In the genomic region with DNA sequence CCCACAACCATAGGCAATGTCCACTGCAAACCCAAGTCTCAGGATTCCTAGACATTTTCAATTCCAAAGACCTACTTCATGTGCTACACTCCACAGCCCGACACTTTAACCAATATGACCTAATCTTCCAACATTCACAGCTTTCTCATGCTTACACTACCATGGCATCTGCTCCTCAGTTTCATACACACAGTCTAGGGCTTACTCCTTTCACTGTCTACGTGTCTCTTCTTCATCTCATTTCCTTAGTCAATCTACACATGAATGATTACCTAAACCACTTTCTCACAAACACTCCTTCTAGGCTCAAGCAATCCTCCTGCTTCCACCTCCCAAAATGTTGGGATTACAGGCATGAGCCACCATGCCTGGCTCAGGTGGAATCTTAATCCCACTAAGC, we compare ENCODE assay signal across 20 cellular contexts.
A peak's percentile ranks its signal among the peaks of the same experiment; 100 is the strongest.
DNase-seq lines count a peak whose midpoint lies in the region; ATAC-seq and TF ChIP-seq lines count a peak whose summit lies in the region.
"Had no signal": no experiment of that assay in that cellular context is flagged by ENCODE, and none has a peak within 500 bp of the region (broad histone marks: within the 10 kb centered on the region; RNA-seq: fewer than 3 reads in every experiment).

No MANE protein-coding gene starts in this region.

- no peak overlapping the region for H3K4me2 ChIP-seq in neural progenitor cell
- H3K4me2 ChIP-seq: BLaER1 had no signal

- H3K4me3 Mint-ChIP-seq in activated naive CD4-positive, alpha-beta T cell treated with anti-CD3 and anti-CD28 coated beads, Interleukin-2, amount 50 U/mL, for 24 hours = no peak overlapping the region
- H3K4me3 Mint-ChIP-seq in progenitor cell of endocrine pancreas (ENCODE audit: low read depth) (no peak overlapping the region), neural progenitor cell (no peak overlapping the region)
- H3K4me3 Mint-ChIP-seq: activated CD4-positive, alpha-beta memory T cell treated with anti-CD3 and anti-CD28 coated beads for 36 hours; type B pancreatic cell had no signal

- no peaks in the 10 kb centered on the region for H3F3A ChIP-seq in neural progenitor cell (ENCODE audit: low read depth)

- no peak overlapping the region for H3K4me3 ChIP-seq in neural progenitor cell
- H3K4me3 ChIP-seq: BLaER1, body of pancreas, colonic mucosa had no signal

- no peak overlapping the region for H2AFZ ChIP-seq in neural progenitor cell (replicated peaks)

- no peak for DNase-seq in activated naive CD4-positive, alpha-beta T cell treated with anti-CD3 and anti-CD28 coated beads, Interleukin-2, amount 50 U/mL, for 72 hours (ENCODE audit: low spot score in 2 of 2)
- DNase-seq in progenitor cell of endocrine pancreas (ENCODE audit: low spot score, unreplicated experiment) = no peak
- DNase-seq in neural progenitor cell (ENCODE audit: low spot score) = no peak
- no peak for DNase-seq in NCI-H1105 treated with DMSO at 0.1 percent for 48 hours (lab: John Stamatoyannopoulos, UW)
- no peak for DNase-seq in NK-92 (lab: John Stamatoyannopoulos, UW; ENCODE audit: unreplicated experiment)
- DNase-seq: activated CD4-positive, alpha-beta memory T cell treated with anti-CD3 and anti-CD28 coated beads for 36 hours; activated naive CD4-positive, alpha-beta T cell treated with anti-CD3 and anti-CD28 coated beads, Interleukin-2, amount 50 U/mL, for 16 hours; activated T-cell treated with anti-CD3 and anti-CD28 coated beads, Interleukin-2, amount 50 U/mL, for 1 hour; body of pancreas; colonic mucosa; hippocampal formation; MM.1S; NCI-H187; NCI-H446 treated with DMSO at 0.1 percent for 48 hours; stimulated activated naive CD4-positive, alpha-beta T cell had no signal

- H3K4me1 Mint-ChIP-seq in activated naive CD4-positive, alpha-beta T cell treated with anti-CD3 and anti-CD28 coated beads, Interleukin-2, amount 50 U/mL, for 24 hours = peaks cover 62% of the 10 kb centered on the region
- H3K4me1 Mint-ChIP-seq in progenitor cell of endocrine pancreas (ENCODE audit: low read depth) (no peaks in the 10 kb centered on the region), neural progenitor cell (no peaks in the 10 kb centered on the region)

- H3K36me3 ChIP-seq in neural progenitor cell = no peaks in the 10 kb centered on the region
- H3K36me3 ChIP-seq: BLaER1, colonic mucosa had no signal

- H3K9ac ChIP-seq in neural progenitor cell = no peak overlapping the region
- H3K9ac ChIP-seq: BLaER1 had no signal

- peaks cover 13% of the 10 kb centered on the region for H3K36me3 Mint-ChIP-seq in activated naive CD4-positive, alpha-beta T cell treated with anti-CD3 and anti-CD28 coated beads, Interleukin-2, amount 50 U/mL, for 24 hours
- peaks cover 0 to 7% of the 10 kb centered on the region in 2 donors for H3K36me3 Mint-ChIP-seq in activated naive CD4-positive, alpha-beta T cell treated with anti-CD3 and anti-CD28 coated beads, Interleukin-2, amount 50 U/mL, for 72 hours
- H3K36me3 Mint-ChIP-seq in progenitor cell of endocrine pancreas (ENCODE audit: insufficient read depth) (peaks cover 2% of the 10 kb centered on the region), neural progenitor cell (peaks cover 3% of the 10 kb centered on the region)
- H3K36me3 Mint-ChIP-seq: activated CD4-positive, alpha-beta memory T cell treated with anti-CD3 and anti-CD28 coated beads for 36 hours had no signal

- no peaks in the 10 kb centered on the region for H3K9me3 ChIP-seq in neural progenitor cell (ENCODE audit: low read depth)
- H3K9me3 ChIP-seq: BLaER1, body of pancreas, colonic mucosa had no signal

- H3K27me3 Mint-ChIP-seq in activated naive CD4-positive, alpha-beta T cell treated with anti-CD3 and anti-CD28 coated beads, Interleukin-2, amount 50 U/mL, for 24 hours = no peaks in the 10 kb centered on the region
- H3K27me3 Mint-ChIP-seq in progenitor cell of endocrine pancreas = no peaks in the 10 kb centered on the region
- H3K27me3 Mint-ChIP-seq in neural progenitor cell (ENCODE audit: insufficient read depth, low read depth) = no peaks in the 10 kb centered on the region
- H3K27me3 Mint-ChIP-seq: activated CD4-positive, alpha-beta memory T cell treated with anti-CD3 and anti-CD28 coated beads for 36 hours; type B pancreatic cell had no signal

- H3K27ac Mint-ChIP-seq in activated naive CD4-positive, alpha-beta T cell treated with anti-CD3 and anti-CD28 coated beads, Interleukin-2, amount 50 U/mL, for 24 hours = peak overlapping the region; percentile 0
- no peak overlapping the region for H3K27ac Mint-ChIP-seq in activated naive CD4-positive, alpha-beta T cell treated with anti-CD3 and anti-CD28 coated beads, Interleukin-2, amount 50 U/mL, for 72 hours
- H3K27ac Mint-ChIP-seq in progenitor cell of endocrine pancreas = peak overlapping the region; percentile 17
- H3K27ac Mint-ChIP-seq in neural progenitor cell = no peak overlapping the region
- H3K27ac Mint-ChIP-seq: activated CD4-positive, alpha-beta memory T cell treated with anti-CD3 and anti-CD28 coated beads for 36 hours; type B pancreatic cell had no signal

- ATAC-seq in activated naive CD4-positive, alpha-beta T cell treated with anti-CD3 and anti-CD28 coated beads, Interleukin-2, amount 50 U/mL, for 72 hours = no peak
- ATAC-seq in GM21825 (IDR thresholded peaks at IDR 0.05; ENCODE audit: unreplicated experiment) = peak; percentile 84
- ATAC-seq in HG03354 (IDR thresholded peaks at IDR 0.05; ENCODE audit: poor library complexity, severe bottlenecking, unreplicated experiment) = peak; percentile 67
- ATAC-seq: body of pancreas had no signal

- no peaks in the 10 kb centered on the region for H4K20me1 ChIP-seq in neural progenitor cell (ENCODE audit: low read depth)

- TF ChIP-seq CTCF in progenitor cell of endocrine pancreas (IDR thresholded peaks at IDR 0.05; ENCODE audit: unreplicated experiment) (no peak), neural progenitor cell (IDR thresholded peaks at IDR 0.05) (no peak)

- no peaks in the 10 kb centered on the region for H3K9me3 Mint-ChIP-seq in activated naive CD4-positive, alpha-beta T cell treated with anti-CD3 and anti-CD28 coated beads, Interleukin-2, amount 50 U/mL, for 24 hours
- peaks cover 0 to 13% of the 10 kb centered on the region in 2 donors for H3K9me3 Mint-ChIP-seq in activated naive CD4-positive, alpha-beta T cell treated with anti-CD3 and anti-CD28 coated beads, Interleukin-2, amount 50 U/mL, for 72 hours
- H3K9me3 Mint-ChIP-seq in progenitor cell of endocrine pancreas (ENCODE audit: low read depth) (no peaks in the 10 kb centered on the region), neural progenitor cell (peaks cover 2% of the 10 kb centered on the region)
- H3K9me3 Mint-ChIP-seq: activated CD4-positive, alpha-beta memory T cell treated with anti-CD3 and anti-CD28 coated beads for 36 hours had no signal

- no peak overlapping the region for H3K27ac ChIP-seq in neural progenitor cell
- H3K27ac ChIP-seq: BLaER1, body of pancreas, colonic mucosa had no signal

- no peaks in the 10 kb centered on the region for H3K27me3 ChIP-seq in neural progenitor cell
- H3K27me3 ChIP-seq: BLaER1, body of pancreas, colonic mucosa had no signal

- peaks cover 96% of the 10 kb centered on the region for H3K79me2 ChIP-seq in neural progenitor cell (ENCODE audit: low read depth)

- H3K4me1 ChIP-seq in neural progenitor cell = no peaks in the 10 kb centered on the region
- H3K4me1 ChIP-seq: BLaER1, colonic mucosa had no signal

Comparison
In these comparisons a context has a peak if more than half of its experiments do, and no peak if none do; other contexts are left out.
1. H3K27ac Mint-ChIP-seq: peak in activated naive CD4-positive, alpha-beta T cell treated with anti-CD3 and anti-CD28 coated beads, Interleukin-2, amount 50 U/mL, for 24 hours (single experiment) and progenitor cell of endocrine pancreas (single experiment); none in activated naive CD4-positive, alpha-beta T cell treated with anti-CD3 and anti-CD28 coated beads, Interleukin-2, amount 50 U/mL, for 72 hours (0 of 2) and neural progenitor cell (single experiment).
2. ATAC-seq: peak in GM21825 (single experiment) and HG03354 (single experiment); none in activated naive CD4-positive, alpha-beta T cell treated with anti-CD3 and anti-CD28 coated beads, Interleukin-2, amount 50 U/mL, for 72 hours (0 of 2).